In genomic region chr14:62076368-62076767, GRCh38 we compare ENCODE assay signal across 14 cellular contexts.
DNase-seq lines count a peak whose midpoint lies in the region; ATAC-seq and TF ChIP-seq lines count a peak whose summit lies in the region.
"Had no signal": no experiment of that assay in that cellular context is flagged by ENCODE, and none has a peak within 500 bp of the region (broad histone marks: within the 10 kb centered on the region; RNA-seq: fewer than 3 reads in every experiment).

No MANE protein-coding gene starts in this region.

- no peaks in the 10 kb centered on the region for H3K79me2 ChIP-seq in Loucy (ENCODE audit: insufficient read depth, low read length)

- no peaks in the 10 kb centered on the region for H3K9me3 Mint-ChIP-seq in activated B cell treated with CpG ODN at 0.5 μM for 24 hours
- no peaks in the 10 kb centered on the region for H3K9me3 Mint-ChIP-seq in natural killer cell treated with Interleukin-12 subunit alpha and Interleukin-12 subunit beta and Interleukin-15 and Interleukin-18, amount 100 ng/mL, for 72 hours
- H3K9me3 Mint-ChIP-seq: CD8-positive, alpha-beta memory T cell; GM23338 had no signal

- H3K4me1 ChIP-seq in BLaER1 treated with 17β-estradiol and CSF1 and Interleukin-3, amounts not matched to agents 10 nM and 100 nM, result peaks cover 23 to 55% (median 49%) of the 10 kb centered on the region in 10 experiments
- peaks cover 30% of the 10 kb centered on the region for H3K4me1 ChIP-seq in Loucy (ENCODE audit: insufficient read depth, low read length, poor library complexity, severe bottlenecking)
- H3K4me1 ChIP-seq: BE2C, Caco-2 had no signal

- no peaks in the 10 kb centered on the region for H3K36me3 Mint-ChIP-seq in activated B cell treated with CpG ODN at 0.5 μM for 24 hours (ENCODE audit: low read depth)
- H3K36me3 Mint-ChIP-seq in natural killer cell treated with Interleukin-12 subunit alpha and Interleukin-12 subunit beta and Interleukin-15 and Interleukin-18, amount 100 ng/mL, for 72 hours, result no peaks in the 10 kb centered on the region
- H3K36me3 Mint-ChIP-seq: CD8-positive, alpha-beta memory T cell had no signal

- H3K9me3 ChIP-seq in BLaER1 treated with 17β-estradiol and CSF1 and Interleukin-3, amounts not matched to agents 10 nM and 100 nM (replicated peaks in 1 of 11), result peaks cover 0 to 12% (median 0%) of the 10 kb centered on the region in 11 experiments; a peak in 6 of 22 replicates
- no peaks in the 10 kb centered on the region for H3K9me3 ChIP-seq in Loucy (ENCODE audit: insufficient read depth, low read depth, low read length)
- H3K9me3 ChIP-seq: BE2C, Caco-2 had no signal

- no peak for ATAC-seq in activated B cell treated with CpG ODN at 0.5 μM for 24 hours (ENCODE audit: low read depth)
- ATAC-seq in natural killer cell treated with Interleukin-12 subunit alpha and Interleukin-12 subunit beta and Interleukin-15 and Interleukin-18, amount 100 ng/mL, for 72 hours, result no peak
- no peak for ATAC-seq in GM19351 (IDR thresholded peaks at IDR 0.05; ENCODE audit: unreplicated experiment)
- ATAC-seq: GM23338 had no signal

- H3K4me3 Mint-ChIP-seq in activated B cell treated with CpG ODN at 0.5 μM for 24 hours, result no peak overlapping the region
- H3K4me3 Mint-ChIP-seq in natural killer cell treated with Interleukin-12 subunit alpha and Interleukin-12 subunit beta and Interleukin-15 and Interleukin-18, amount 100 ng/mL, for 72 hours, result no peak overlapping the region
- H3K4me3 Mint-ChIP-seq: GM23338 had no signal

- CTCF ChIA-PET in activated B cell treated with CpG ODN at 0.5 μM for 24 hours (lab: Charles Lee), result interaction anchor here (1.2 to 1.8 kb wide), 2 partner anchors 39 to 50 kb away, joined by 3 to 8 read pairs; no protein-coding TSS in a partner anchor

- no peaks in the 10 kb centered on the region for H3K9me2 ChIP-seq in Loucy (replicated peaks; ENCODE audit: low read depth, low read length)

- H4K20me1 ChIP-seq in BLaER1 treated with 17β-estradiol and CSF1 and Interleukin-3, amounts not matched to agents 10 nM and 100 nM, result no peaks in the 10 kb centered on the region
- no peaks in the 10 kb centered on the region for H4K20me1 ChIP-seq in Loucy (ENCODE audit: insufficient read depth, low read length, poor library complexity, severe bottlenecking)

- no peak for DNase-seq in activated B cell treated with CpG ODN at 0.5 μM for 24 hours
- no peak for DNase-seq in natural killer cell treated with Interleukin-12 subunit alpha and Interleukin-12 subunit beta and Interleukin-15 and Interleukin-18, amount 100 ng/mL, for 72 hours (ENCODE audit: low spot score)
- DNase-seq in dorsolateral prefrontal cortex, result no peak
- DNase-seq in NCI-H146 treated with DMSO at 0.1 percent for 48 hours (lab: John Stamatoyannopoulos, UW; ENCODE audit: unreplicated experiment), result no peak
- DNase-seq in NCI-H2081 treated with DMSO at 0.1 percent for 48 hours (lab: John Stamatoyannopoulos, UW), result no peak
- DNase-seq: BE2C; Caco-2; CD8-positive, alpha-beta memory T cell; H7 had no signal

- peak overlapping the region in 7 of 11 experiments; percentile 70 to 84 (median 79); a peak in 12 of 22 replicates for H3K4me2 ChIP-seq in BLaER1 treated with 17β-estradiol and CSF1 and Interleukin-3, amounts not matched to agents 10 nM and 100 nM
- H3K4me2 ChIP-seq in Loucy (ENCODE audit: low read depth, low read length, poor library complexity, severe bottlenecking), result peak overlapping the region; percentile 82
- H3K4me2 ChIP-seq: GM23338 had no signal

- POLR2A ChIA-PET in activated B cell treated with CpG ODN at 0.5 μM for 24 hours (lab: Charles Lee), result no interaction called here

- TF ChIP-seq CTCF in Loucy (conservative IDR thresholded peaks at IDR 0.05; ENCODE audit: low read length) (no peak), activated B cell treated with CpG ODN at 0.5 μM for 24 hours (IDR thresholded peaks at IDR 0.05) (no peak), dorsolateral prefrontal cortex (IDR thresholded peaks at IDR 0.05 in 54 of 56, conservative IDR thresholded peaks at IDR 0.05 in 2 of 56; ENCODE audit: low read depth in 1 of 56, partially characterized antibody in 56 of 56) (no peak)

- no peaks in the 10 kb centered on the region for H3K27me3 ChIP-seq in BLaER1 treated with 17β-estradiol and CSF1 and Interleukin-3, amounts not matched to agents 10 nM and 100 nM
- H3K27me3 ChIP-seq in Loucy (ENCODE audit: insufficient read depth, low read length, poor library complexity, severe bottlenecking) (no peaks in the 10 kb centered on the region), dorsolateral prefrontal cortex (no peaks in the 10 kb centered on the region)

- H3K4me3 ChIP-seq in BLaER1 treated with 17β-estradiol and CSF1 and Interleukin-3, amounts not matched to agents 10 nM and 100 nM, result no peak overlapping the region
- H3K4me3 ChIP-seq in Loucy (ENCODE audit: low read length, poor library complexity, severe bottlenecking) (peak overlapping the region; percentile 5), dorsolateral prefrontal cortex (no peak overlapping the region)
- H3K4me3 ChIP-seq: GM23338 had no signal

- intact Hi-C loops in activated B cell treated with CpG ODN at 0.5 μM for 24 hours (cut with micrococcal nuclease) (loop anchor here (5.0 kb wide), 2 partner anchors 414 to 599 kb away; no protein-coding TSS in a partner anchor), dorsolateral prefrontal cortex (cut with DNase I) (loop anchor here in 1 of 2 donors (2.0 kb wide), 1 partner anchor 70 kb away; no protein-coding TSS in a partner anchor)

- H2AFZ ChIP-seq in Loucy (ENCODE audit: low read length), result no peak overlapping the region
- H2AFZ ChIP-seq: GM23338 had no signal

- H3K9ac ChIP-seq in BLaER1 treated with 17β-estradiol and CSF1 and Interleukin-3, amounts not matched to agents 10 nM and 100 nM, result no peak overlapping the region
- no peak overlapping the region for H3K9ac ChIP-seq in Loucy (ENCODE audit: low read depth, low read length, poor library complexity, severe bottlenecking)

- H3K27ac Mint-ChIP-seq in activated B cell treated with CpG ODN at 0.5 μM for 24 hours, result peak overlapping the region; percentile 94
- peak overlapping the region; percentile 69 to 87 for H3K27ac Mint-ChIP-seq in natural killer cell treated with Interleukin-12 subunit alpha and Interleukin-12 subunit beta and Interleukin-15 and Interleukin-18, amount 100 ng/mL, for 72 hours
- H3K27ac Mint-ChIP-seq: GM23338 had no signal

- H3K27me3 Mint-ChIP-seq in activated B cell treated with CpG ODN at 0.5 μM for 24 hours, result no peaks in the 10 kb centered on the region
- no peaks in the 10 kb centered on the region for H3K27me3 Mint-ChIP-seq in natural killer cell treated with Interleukin-12 subunit alpha and Interleukin-12 subunit beta and Interleukin-15 and Interleukin-18, amount 100 ng/mL, for 72 hours

- peaks cover 50% of the 10 kb centered on the region for H3K4me1 Mint-ChIP-seq in activated B cell treated with CpG ODN at 0.5 μM for 24 hours
- H3K4me1 Mint-ChIP-seq in natural killer cell treated with Interleukin-12 subunit alpha and Interleukin-12 subunit beta and Interleukin-15 and Interleukin-18, amount 100 ng/mL, for 72 hours (ENCODE audit: low read depth in 2 of 2), result peaks cover 26 to 35% of the 10 kb centered on the region in 2 donors
- H3K4me1 Mint-ChIP-seq: GM23338 had no signal

- no peaks in the 10 kb centered on the region for H3F3A ChIP-seq in Loucy (ENCODE audit: low read depth)

- H3K36me3 ChIP-seq in BLaER1 treated with 17β-estradiol and CSF1 and Interleukin-3, amounts not matched to agents 10 nM and 100 nM, result no peaks in the 10 kb centered on the region
- no peaks in the 10 kb centered on the region for H3K36me3 ChIP-seq in Loucy (ENCODE audit: insufficient read depth, low read length)
- H3K36me3 ChIP-seq: BE2C had no signal

- no peak overlapping the region for H3K27ac ChIP-seq in BLaER1 treated with 17β-estradiol and CSF1 and Interleukin-3, amounts not matched to agents 10 nM and 100 nM
- no peak overlapping the region for H3K27ac ChIP-seq in dorsolateral prefrontal cortex
- H3K27ac ChIP-seq: HL-60 had no signal
